Comparison of ENCODE assay signal across 11 cellular contexts in genomic region chr20:54980321-54980960, GRCh38.
DNase-seq lines count a peak whose midpoint lies in the region; ATAC-seq and TF ChIP-seq lines count a peak whose summit lies in the region.
"Had no signal": no experiment of that assay in that cellular context is flagged by ENCODE, and none has a peak within 500 bp of the region (broad histone marks: within the 10 kb centered on the region; RNA-seq: fewer than 3 reads in every experiment).

No MANE protein-coding gene starts in this region.

- H3K9me2 ChIP-seq in OCI-LY1 (ENCODE audit: low read depth, low read length) (no peaks in the 10 kb centered on the region), hepatocyte (replicated peaks; ENCODE audit: insufficient read depth) (no peaks in the 10 kb centered on the region)

- H3K27me3 ChIP-seq in OCI-LY1 (ENCODE audit: insufficient read depth, low read length) (no peaks in the 10 kb centered on the region), hepatocyte (no peaks in the 10 kb centered on the region)

- no peak overlapping the region for H2AFZ ChIP-seq in OCI-LY1 (ENCODE audit: low read length)
- no peak overlapping the region for H2AFZ ChIP-seq in hepatocyte

- no peak overlapping the region for H3K9ac ChIP-seq in OCI-LY1 (ENCODE audit: low read length)

- DNase-seq in hepatocyte (ENCODE audit: low spot score) (peak; percentile 35), mucosa of gallbladder (ENCODE audit: low spot score) (no peak), nucleus accumbens (lab: John Stamatoyannopoulos, UW) (no peak)
- DNase-seq: activated CD8-positive, alpha-beta memory T cell treated with anti-CD3 and anti-CD28 coated beads for 24 hours; effector CD4-positive, alpha-beta T cell; NCI-H2029 treated with DMSO at 0.1 percent for 48 hours had no signal

- peak; percentile 55 for ATAC-seq in GM19438 (IDR thresholded peaks at IDR 0.05; ENCODE audit: low read depth, unreplicated experiment)
- ATAC-seq in HG03139 (IDR thresholded peaks at IDR 0.05; ENCODE audit: unreplicated experiment): no peak
- ATAC-seq in GM18873 (IDR thresholded peaks at IDR 0.05; ENCODE audit: low FRiP score, unreplicated experiment): no peak

- peak; percentile 80 for TF ChIP-seq CTCF in 22Rv1 (IDR thresholded peaks at IDR 0.05)
- TF ChIP-seq CTCF in OCI-LY1 (IDR thresholded peaks at IDR 0.05; ENCODE audit: low read length): peak; percentile 66
- TF ChIP-seq CTCF in hepatocyte (IDR thresholded peaks at IDR 0.05; ENCODE audit: poor library complexity): peak; percentile 62

- 40% methylated on average over 2 of the region's 2 CpGs for WGBS in hepatocyte (ENCODE audit: low lambda C conversion rate, missing lambda C conversion rate)

- H3K4me2 ChIP-seq in OCI-LY1 (ENCODE audit: low read length): no peak overlapping the region
- no peak overlapping the region for H3K4me2 ChIP-seq in hepatocyte

- H3K36me3 ChIP-seq in OCI-LY1 (ENCODE audit: insufficient read depth, low read length) (no peaks in the 10 kb centered on the region), hepatocyte (replicated peaks; ENCODE audit: insufficient read depth, low read depth) (no peaks in the 10 kb centered on the region)

- H4K20me1 ChIP-seq in OCI-LY1 (ENCODE audit: insufficient read depth, low read length): no peaks in the 10 kb centered on the region
- no peaks in the 10 kb centered on the region for H4K20me1 ChIP-seq in hepatocyte (ENCODE audit: insufficient read depth, poor library complexity, severe bottlenecking)

- H3K4me1 ChIP-seq in OCI-LY1 (ENCODE audit: insufficient read depth, low read length, severe bottlenecking): peaks cover 5% of the 10 kb centered on the region
- peaks cover 12% of the 10 kb centered on the region for H3K4me1 ChIP-seq in hepatocyte (ENCODE audit: insufficient read depth)

- H3K27ac ChIP-seq in 22Rv1 (peak overlapping the region; percentile 24; the same call in 1 of the 2 replicates), OCI-LY1 (ENCODE audit: low read depth, low read length, poor library complexity, severe bottlenecking) (no peak overlapping the region), hepatocyte (no peak overlapping the region)

- H3K4me3 ChIP-seq in OCI-LY1 (ENCODE audit: low read depth, low read length, poor library complexity, severe bottlenecking) (no peak overlapping the region), hepatocyte (no peak overlapping the region)

- H3K79me2 ChIP-seq in OCI-LY1 (ENCODE audit: insufficient read depth, low read length): no peaks in the 10 kb centered on the region
- H3K79me2 ChIP-seq in hepatocyte: no peaks in the 10 kb centered on the region

- H3K9me3 ChIP-seq in OCI-LY1 (ENCODE audit: low read length) (no peaks in the 10 kb centered on the region), hepatocyte (ENCODE audit: low read depth) (no peaks in the 10 kb centered on the region)

- H3F3A ChIP-seq in OCI-LY1 (ENCODE audit: insufficient read depth, low read length): no peaks in the 10 kb centered on the region
